9 cellular contexts compared by ENCODE assay signal in genomic region chr9:33106827-33107621, GRCh38. TPM values are rescaled to one million over a fixed set of nuclear protein-coding genes. Genes with fewer than 3 reads are reported as not detected.
A peak's percentile ranks its signal among the peaks of the same experiment; 100 is the strongest.
DNase-seq lines count a peak whose midpoint lies in the region; ATAC-seq and TF ChIP-seq lines count a peak whose summit lies in the region.
"Had no signal": no experiment of that assay in that cellular context is flagged by ENCODE, and none has a peak within 500 bp of the region (broad histone marks: within the 10 kb centered on the region; RNA-seq: fewer than 3 reads in every experiment).

No MANE protein-coding gene starts in this region.

- H3K27ac ChIP-seq in lower lobe of right lung (peak overlapping the region; percentile 70), urinary bladder (ENCODE audit: low read depth) (peak overlapping the region; percentile 38)

- no peak for DNase-seq in activated CD4-positive, alpha-beta T cell treated with anti-CD3 and anti-CD28 coated beads, Interleukin-2, amount 10 ng/mL, durations not matched to agents 24 days and 14 days
- DNase-seq in activated CD4-positive, alpha-beta T cell treated with anti-CD3 and anti-CD28 coated beads for 1 hour: no peak
- DNase-seq in dermis blood vessel endothelial cell (peak; percentile 86), lower lobe of right lung (no peak), NCI-H510A (lab: John Stamatoyannopoulos, UW) (no peak), NK-92 (lab: John Stamatoyannopoulos, UW; ENCODE audit: unreplicated experiment) (no peak)
- DNase-seq: cortex of kidney had no signal

- peaks cover 18% of the 10 kb centered on the region for H3K36me3 Mint-ChIP-seq in activated CD4-positive, alpha-beta T cell treated with anti-CD3 and anti-CD28 coated beads, Interleukin-2, amount 10 ng/mL, durations not matched to agents 24 days and 14 days (ENCODE audit: low read depth)

- no peaks in the 10 kb centered on the region for H3K9me3 Mint-ChIP-seq in activated CD4-positive, alpha-beta T cell treated with anti-CD3 and anti-CD28 coated beads, Interleukin-2, amount 10 ng/mL, durations not matched to agents 24 days and 14 days

- H3K4me1 Mint-ChIP-seq in activated CD4-positive, alpha-beta T cell treated with anti-CD3 and anti-CD28 coated beads, Interleukin-2, amount 10 ng/mL, durations not matched to agents 24 days and 14 days: peaks cover 8% of the 10 kb centered on the region

- H3K4me1 ChIP-seq in lower lobe of right lung (peaks cover 21% of the 10 kb centered on the region), urinary bladder (ENCODE audit: insufficient read depth) (no peaks in the 10 kb centered on the region)

- peak overlapping the region; percentile 30 for H3K27ac Mint-ChIP-seq in activated CD4-positive, alpha-beta T cell treated with anti-CD3 and anti-CD28 coated beads, Interleukin-2, amount 10 ng/mL, durations not matched to agents 24 days and 14 days

- H3K27me3 Mint-ChIP-seq in activated CD4-positive, alpha-beta T cell treated with anti-CD3 and anti-CD28 coated beads, Interleukin-2, amount 10 ng/mL, durations not matched to agents 24 days and 14 days: no peaks in the 10 kb centered on the region

- intact Hi-C loops in activated CD4-positive, alpha-beta T cell treated with anti-CD3 and anti-CD28 coated beads, Interleukin-2, amount 10 ng/mL, durations not matched to agents 24 days and 14 days (cut with micrococcal nuclease): no loop called here
- intact Hi-C loops in lower lobe of right lung (cut with DNase I): no loop called here

- H3K4me3 ChIP-seq in lower lobe of right lung (no peak overlapping the region), urinary bladder (ENCODE audit: low read depth, low read length) (no peak overlapping the region)

- peak; percentile 28 to 45 for ATAC-seq in lower lobe of right lung
- no peak for ATAC-seq in HG03280 (IDR thresholded peaks at IDR 0.05; ENCODE audit: unreplicated experiment)

- H3K36me3 ChIP-seq in lower lobe of right lung (peaks cover 28% of the 10 kb centered on the region), urinary bladder (ENCODE audit: insufficient read depth) (no peaks in the 10 kb centered on the region)

- H3K9me3 ChIP-seq in lower lobe of right lung: no peaks in the 10 kb centered on the region

- 42% methylated on average over 10 of the region's 10 CpGs for WGBS in urinary bladder

- no peak for TF ChIP-seq CTCF in lower lobe of right lung (IDR thresholded peaks at IDR 0.05)

- no peaks in the 10 kb centered on the region for H3K27me3 ChIP-seq in lower lobe of right lung (ENCODE audit: low read depth)

- no peak overlapping the region for H3K4me3 Mint-ChIP-seq in activated CD4-positive, alpha-beta T cell treated with anti-CD3 and anti-CD28 coated beads, Interleukin-2, amount 10 ng/mL, durations not matched to agents 24 days and 14 days

RNA-seq across cellular contexts. Expression of gene SMU1, which starts 30.6 kb away (rescaled TPM):
- 28.6 and 30.2 TPM in 2 replicates for total RNA-seq in activated CD4-positive, alpha-beta T cell treated with anti-CD3 and anti-CD28 coated beads, Interleukin-2, amount 10 ng/mL, durations not matched to agents 24 days and 14 days
- total RNA-seq in dermis blood vessel endothelial cell (34.5 and 37.8 TPM in 2 replicates), lower lobe of right lung (20.5 TPM), urinary bladder (37.0 TPM)
- polyA plus RNA-seq in urinary bladder: 14.3 TPM
